In genomic region chr2:181658444-181658843, GRCh38 we compare ENCODE assay signal across 18 cellular contexts. TPM values are rescaled to one million over a fixed set of nuclear protein-coding genes. Genes with fewer than 3 reads are reported as not detected.
DNase-seq lines count a peak whose midpoint lies in the region; ATAC-seq, FAIRE-seq and TF ChIP-seq lines count a peak whose summit lies in the region.
"Had no signal": no experiment of that assay in that cellular context is flagged by ENCODE, and none has a peak within 500 bp of the region (broad histone marks: within the 10 kb centered on the region; RNA-seq: fewer than 3 reads in every experiment).

No MANE protein-coding gene starts in this region.

- intact Hi-C loops in mammary epithelial cell (cut with micrococcal nuclease), result no loop called here
- intact Hi-C loops in mucosa of descending colon (cut with DNase I, micrococcal nuclease), result no loop called here

- no peaks in the 10 kb centered on the region for H3K36me3 ChIP-seq in Karpas-422 (ENCODE audit: insufficient read depth, low read length)
- H3K36me3 ChIP-seq in mammary epithelial cell (ENCODE audit: insufficient read depth, low read length), result no peaks in the 10 kb centered on the region
- H3K36me3 ChIP-seq in mucosa of descending colon (ENCODE audit: low read depth), result no peaks in the 10 kb centered on the region
- H3K36me3 ChIP-seq: breast epithelium, lower lobe of right lung, sigmoid colon had no signal

- peaks cover 28% of the 10 kb centered on the region for H3K4me1 Mint-ChIP-seq in brain

- no peaks in the 10 kb centered on the region for H3K36me3 Mint-ChIP-seq in brain
- H3K36me3 Mint-ChIP-seq: activated naive CD8-positive, alpha-beta T cell treated with anti-CD3 and anti-CD28 coated beads for 36 hours had no signal

- no peaks in the 10 kb centered on the region for H3K9me3 Mint-ChIP-seq in brain
- H3K9me3 Mint-ChIP-seq: activated naive CD8-positive, alpha-beta T cell treated with anti-CD3 and anti-CD28 coated beads for 36 hours; naive thymus-derived CD8-positive, alpha-beta T cell had no signal

- H3K79me2 ChIP-seq in Karpas-422 (ENCODE audit: low read length) (no peaks in the 10 kb centered on the region), mammary epithelial cell (ENCODE audit: insufficient read depth, low read length) (no peaks in the 10 kb centered on the region)

- ATAC-seq in mucosa of descending colon, result no peak
- no peak for ATAC-seq in omental fat pad (ENCODE audit: low FRiP score)
- ATAC-seq: activated CD8-positive, alpha-beta T cell treated with anti-CD3 and anti-CD28 coated beads, Interleukin-2, amount 10 ng/mL, durations not matched to agents 7 days and 5 days; esophagus mucosa; lower lobe of right lung; naive thymus-derived CD8-positive, alpha-beta T cell had no signal

- H3K4me1 ChIP-seq in Karpas-422 (ENCODE audit: low read length), result peaks cover 64% of the 10 kb centered on the region
- H3K4me1 ChIP-seq in mammary epithelial cell (ENCODE audit: insufficient read depth, low read length), result peaks cover 8% of the 10 kb centered on the region
- no peaks in the 10 kb centered on the region for H3K4me1 ChIP-seq in mucosa of descending colon (ENCODE audit: low read depth)
- H3K4me1 ChIP-seq: breast epithelium had no signal

- peak overlapping the region; percentile 72 for H3K4me2 ChIP-seq in Karpas-422 (ENCODE audit: low read depth, low read length, poor library complexity, severe bottlenecking)
- no peak overlapping the region for H3K4me2 ChIP-seq in mammary epithelial cell (ENCODE audit: insufficient read depth, low read depth, low read length)

- dilution Hi-C loops in mammary epithelial cell (cut with HindIII; ENCODE audit: low sequenced_read_pairs), result no loop called here

- no peak overlapping the region for H3K27ac Mint-ChIP-seq in brain
- H3K27ac Mint-ChIP-seq: activated CD8-positive, alpha-beta T cell treated with anti-CD3 and anti-CD28 coated beads, Interleukin-2, amount 10 ng/mL, durations not matched to agents 7 days and 5 days; activated naive CD8-positive, alpha-beta T cell treated with anti-CD3 and anti-CD28 coated beads for 36 hours had no signal

- 85% methylated on average over 4 of the region's 4 CpGs for WGBS in mammary epithelial cell (ENCODE audit: low coverage, missing lambda C conversion rate)

- CTCF ChIA-PET in mammary epithelial cell (lab: Charles Lee; ENCODE audit: low non-redundant PET), result no interaction called here

- H3K9me3 ChIP-seq in Karpas-422 (ENCODE audit: low read length) (no peaks in the 10 kb centered on the region), mammary epithelial cell (replicated peaks; ENCODE audit: insufficient read depth, low read length) (no peaks in the 10 kb centered on the region), mucosa of descending colon (no peaks in the 10 kb centered on the region)
- H3K9me3 ChIP-seq: breast epithelium, lower lobe of right lung, sigmoid colon had no signal

- H3K9ac ChIP-seq in Karpas-422 (ENCODE audit: low read length) (peak overlapping the region; percentile 72), mammary epithelial cell (ENCODE audit: insufficient read depth, low read length) (no peak overlapping the region)

- in situ Hi-C loops in mammary epithelial cell (cut with MboI; ENCODE audit: low sequenced_read_pairs in 2 of 2), result no loop called here

- TF ChIP-seq CTCF in brain (conservative IDR thresholded peaks at IDR 0.05) (no peak), mammary epithelial cell (conservative IDR thresholded peaks at IDR 0.05 in 1 of 2, IDR thresholded peaks at IDR 0.05 in 1 of 2; ENCODE audit: extremely low read depth in 1 of 2, insufficient read depth in 1 of 2, low read depth in 1 of 2, low read length in 2 of 2) (no peak), mucosa of descending colon (IDR thresholded peaks at IDR 0.05) (no peak), omental fat pad (IDR thresholded peaks at IDR 0.05) (no peak)

- H3K27me3 ChIP-seq in Karpas-422 (ENCODE audit: low read length) (no peaks in the 10 kb centered on the region), mammary epithelial cell (ENCODE audit: insufficient read depth, low read length) (peaks cover 9% of the 10 kb centered on the region)

- H3K27ac ChIP-seq in Karpas-422 (ENCODE audit: low read length) (peak overlapping the region; percentile 95), mammary epithelial cell (ENCODE audit: insufficient read depth, low read depth, low read length) (no peak overlapping the region)
- H3K27ac ChIP-seq: breast epithelium, lower lobe of right lung, sigmoid colon had no signal

- H3K4me3 ChIP-seq in Karpas-422 (ENCODE audit: low read length) (peak overlapping the region; percentile 67), mammary epithelial cell (replicated peaks in 1 of 3; ENCODE audit: insufficient read depth in 1 of 3, low read depth in 2 of 3, low read length in 3 of 3) (no peak overlapping the region), mucosa of descending colon (no peak overlapping the region)
- H3K4me3 ChIP-seq: breast epithelium, lower lobe of right lung, sigmoid colon had no signal

- peak overlapping the region in 3 of 5 experiments; percentile 7 to 83 (median 54) for H3K4me3 Mint-ChIP-seq in brain
- H3K4me3 Mint-ChIP-seq: activated CD8-positive, alpha-beta T cell treated with anti-CD3 and anti-CD28 coated beads, Interleukin-2, amount 10 ng/mL, durations not matched to agents 7 days and 5 days; activated naive CD8-positive, alpha-beta T cell treated with anti-CD3 and anti-CD28 coated beads for 36 hours had no signal

- peaks cover 56% of the 10 kb centered on the region for H3K27me3 Mint-ChIP-seq in brain

- H2AFZ ChIP-seq in Karpas-422 (ENCODE audit: low read length) (no peak overlapping the region), mammary epithelial cell (ENCODE audit: low read depth, low read length) (no peak overlapping the region)

- no TSS peak for BruUV-seq in mammary epithelial cell (replicated peaks; lab: Mats Ljungman, UMichigan)

- DNase-seq in COR-L47 (lab: John Stamatoyannopoulos, UW) (peak; percentile 77), Karpas-422 (peak; percentile 77), NCI-H510A (lab: John Stamatoyannopoulos, UW) (peak; percentile 15), mammary epithelial cell (no peak), mucosa of descending colon (no peak), omental fat pad (ENCODE audit: low spot score) (no peak), GM19239 (ENCODE audit: insufficient read length, low spot score) (no peak)
- DNase-seq: activated CD8-positive, alpha-beta T cell treated with anti-CD3 and anti-CD28 coated beads, Interleukin-2, amount 10 ng/mL, durations not matched to agents 7 days and 5 days; activated naive CD8-positive, alpha-beta T cell treated with anti-CD3 and anti-CD28 coated beads for 36 hours; lower lobe of right lung; naive thymus-derived CD8-positive, alpha-beta T cell; sigmoid colon had no signal

- no peaks in the 10 kb centered on the region for H4K20me1 ChIP-seq in Karpas-422 (ENCODE audit: insufficient read depth, low read depth, low read length)
- H4K20me1 ChIP-seq in mammary epithelial cell (ENCODE audit: insufficient read depth, low read length), result no peaks in the 10 kb centered on the region

- H3K9me2 ChIP-seq in Karpas-422 (replicated peaks; ENCODE audit: insufficient read depth, low read length), result no peaks in the 10 kb centered on the region

- no peak for FAIRE-seq in GM19239 (lab: Jason Lieb, UNC)
- FAIRE-seq: HTR-8/SVneo, RCC 7860 had no signal

RNA-seq across cellular contexts. Expression of gene CERKL, which starts 1.5 kb away (rescaled TPM):
- 15.4 and 24.4 TPM in 2 replicates for total RNA-seq in Karpas-422 (2014; rRNA removed; shearing (Covaris generic); ENCODE audit: low replicate concordance)
- polyA plus RNA-seq in brain (ENCODE audit: insufficient read depth, low read depth, low replicate concordance) (2.2 TPM), mammary epithelial cell (0.06 TPM)
- total RNA-seq in mammary epithelial cell (1 to 10 TPM in 1 of 2 donors, not detected in 1; 2.0 TPM), mucosa of descending colon (under 1 TPM in 1 of 3 donors, not detected in 2; 0.12 TPM), omental fat pad (not detected)
- not detected for polyA minus RNA-seq in mammary epithelial cell
- total RNA-seq: activated CD8-positive, alpha-beta T cell treated with anti-CD3 and anti-CD28 coated beads, Interleukin-2, amount 10 ng/mL, durations not matched to agents 7 days and 5 days; dermis microvascular lymphatic vessel endothelial cell; esophagus mucosa; naive thymus-derived CD8-positive, alpha-beta T cell; sigmoid colon had no signal

RNA-seq across cellular contexts. Expression of gene NEUROD1, which starts 21.9 kb away (rescaled TPM):
- total RNA-seq in Karpas-422 (2014; rRNA removed; shearing (Covaris generic); ENCODE audit: low replicate concordance), result not detected in 2 replicates
- polyA plus RNA-seq in brain (ENCODE audit: insufficient read depth, low read depth, low replicate concordance), result 3.3 TPM
- total RNA-seq in mammary epithelial cell, result not detected
- not detected for polyA plus RNA-seq in mammary epithelial cell
- not detected for polyA minus RNA-seq in mammary epithelial cell
- 1 to 10 TPM in 2 of 3 donors, under 1 TPM in 1; 0.51 to 2.5 (median 1.5) TPM for total RNA-seq in mucosa of descending colon
- total RNA-seq in omental fat pad, result not detected
- total RNA-seq: activated CD8-positive, alpha-beta T cell treated with anti-CD3 and anti-CD28 coated beads, Interleukin-2, amount 10 ng/mL, durations not matched to agents 7 days and 5 days; breast epithelium; dermis microvascular lymphatic vessel endothelial cell; esophagus mucosa; lower lobe of right lung; naive thymus-derived CD8-positive, alpha-beta T cell; sigmoid colon had no signal
- polyA plus RNA-seq: naive thymus-derived CD8-positive, alpha-beta T cell had no signal

Comparison
In these comparisons a context has a peak if more than half of its experiments do, and no peak if none do; other contexts are left out.
1. DNase-seq: peak in COR-L47 (single experiment), Karpas-422 (single experiment) and NCI-H510A (single experiment); none in mammary epithelial cell (single experiment), mucosa of descending colon (0 of 3), omental fat pad (single experiment) and GM19239 (single experiment).